8 cellular contexts compared by ENCODE assay signal in the genomic region with DNA sequence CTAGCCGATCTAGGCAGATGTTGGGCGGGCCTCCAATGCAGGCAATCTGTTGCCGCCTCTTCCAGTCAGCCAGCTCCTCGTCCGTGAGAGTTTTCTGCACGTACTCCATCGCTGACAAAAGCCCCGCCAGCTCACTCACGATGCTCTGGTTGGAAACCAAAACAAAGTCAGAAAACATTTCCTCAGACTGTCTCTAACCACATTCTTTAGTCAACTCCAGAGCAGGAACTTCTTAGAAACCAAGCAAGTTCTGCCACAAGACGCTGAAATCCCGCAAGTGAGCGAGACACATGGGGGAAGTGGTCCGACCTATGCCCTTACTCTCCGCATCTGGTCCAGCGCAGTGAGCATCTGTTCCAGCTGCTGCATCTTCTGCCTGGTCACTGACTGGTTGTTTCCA. TPM values are rescaled to one million over a fixed set of nuclear protein-coding genes. Genes with fewer than 3 reads are reported as not detected.
A peak's percentile ranks its signal among the peaks of the same experiment; 100 is the strongest.
DNase-seq lines count a peak whose midpoint lies in the region; ATAC-seq and TF ChIP-seq lines count a peak whose summit lies in the region.

No MANE protein-coding gene starts in this region.

- WGBS in esophagus squamous epithelium, 2 donors = 52 to 82% methylated on average over 7 to 12 of the region's 15 CpGs

- no peaks in the 10 kb centered on the region for H3K27me3 ChIP-seq in esophagus squamous epithelium

- TF ChIP-seq CTCF in esophagus squamous epithelium (IDR thresholded peaks at IDR 0.05) = no peak

- intact Hi-C loops in esophagus squamous epithelium (cut with DNase I) = no loop called here

- peak overlapping the region; percentile 78 for H3K4me3 Mint-ChIP-seq in T-helper 2 cell treated with Interferon-gamma antibody and Interleukin-4, amounts not matched to agents 5 μg/mL and 100 μg/mL, for 36 hours
- no peak overlapping the region for H3K4me3 Mint-ChIP-seq in stimulated activated memory B cell treated with anti-CD40 and anti-IgM and Interleukin-4, amounts not matched to agents 10 μg/mL and 1 μg/mL and 100 μg/mL, for 72 hours

- peaks cover 57% of the 10 kb centered on the region for H3K36me3 Mint-ChIP-seq in T-helper 2 cell treated with Interferon-gamma antibody and Interleukin-4, amounts not matched to agents 5 μg/mL and 100 μg/mL, for 36 hours (ENCODE audit: low read depth)
- H3K36me3 Mint-ChIP-seq in stimulated activated memory B cell treated with anti-CD40 and anti-IgM and Interleukin-4, amounts not matched to agents 10 μg/mL and 1 μg/mL and 100 μg/mL, for 72 hours = peaks cover 62% of the 10 kb centered on the region

- peak overlapping the region; percentile 93 for H3K27ac Mint-ChIP-seq in T-helper 2 cell treated with Interferon-gamma antibody and Interleukin-4, amounts not matched to agents 5 μg/mL and 100 μg/mL, for 36 hours
- peak overlapping the region; percentile 84 for H3K27ac Mint-ChIP-seq in stimulated activated memory B cell treated with anti-CD40 and anti-IgM and Interleukin-4, amounts not matched to agents 10 μg/mL and 1 μg/mL and 100 μg/mL, for 72 hours

- H3K4me1 ChIP-seq in esophagus squamous epithelium = peaks cover 0 to 25% (median 0%) of the 10 kb centered on the region in 3 donors

- H3K27me3 Mint-ChIP-seq in T-helper 2 cell treated with Interferon-gamma antibody and Interleukin-4, amounts not matched to agents 5 μg/mL and 100 μg/mL, for 36 hours (ENCODE audit: low read depth) = no peaks in the 10 kb centered on the region
- H3K27me3 Mint-ChIP-seq in stimulated activated memory B cell treated with anti-CD40 and anti-IgM and Interleukin-4, amounts not matched to agents 10 μg/mL and 1 μg/mL and 100 μg/mL, for 72 hours = no peaks in the 10 kb centered on the region

- peaks cover 25 to 94% (median 61%) of the 10 kb centered on the region in 3 donors for H3K36me3 ChIP-seq in esophagus squamous epithelium

- ATAC-seq in GM21381 (IDR thresholded peaks at IDR 0.05; ENCODE audit: unreplicated experiment) (peak; percentile 56), HG02571 (IDR thresholded peaks at IDR 0.05; ENCODE audit: unreplicated experiment) (no peak)
- peak; percentile 86 for ATAC-seq in stimulated activated memory B cell treated with anti-CD40 and anti-IgM and Interleukin-4, amounts not matched to agents 10 μg/mL and 1 μg/mL and 100 μg/mL, for 72 hours

- DNase-seq in T-helper 2 cell treated with Interferon-gamma antibody and Interleukin-4, amounts not matched to agents 5 μg/mL and 100 μg/mL, for 36 hours (ENCODE audit: low spot score) = peak; percentile 86
- DNase-seq in effector CD8-positive, alpha-beta T cell (lab: John Stamatoyannopoulos, UW) = peak; percentile 13
- DNase-seq in iPS-NIHi11 (ENCODE audit: low spot score) = no peak
- DNase-seq in hippocampal formation (lab: John Stamatoyannopoulos, UW) = no peak
- no peak for DNase-seq in esophagus squamous epithelium (lab: John Stamatoyannopoulos, UW)

- H3K4me3 ChIP-seq in esophagus squamous epithelium = no peak overlapping the region

- H3K9me3 ChIP-seq in esophagus squamous epithelium = no peaks in the 10 kb centered on the region

- no peaks in the 10 kb centered on the region for H3K9me3 Mint-ChIP-seq in T-helper 2 cell treated with Interferon-gamma antibody and Interleukin-4, amounts not matched to agents 5 μg/mL and 100 μg/mL, for 36 hours
- no peaks in the 10 kb centered on the region for H3K9me3 Mint-ChIP-seq in stimulated activated memory B cell treated with anti-CD40 and anti-IgM and Interleukin-4, amounts not matched to agents 10 μg/mL and 1 μg/mL and 100 μg/mL, for 72 hours

- H3K4me1 Mint-ChIP-seq in T-helper 2 cell treated with Interferon-gamma antibody and Interleukin-4, amounts not matched to agents 5 μg/mL and 100 μg/mL, for 36 hours (ENCODE audit: low read depth) = peaks cover 57% of the 10 kb centered on the region
- H3K4me1 Mint-ChIP-seq in stimulated activated memory B cell treated with anti-CD40 and anti-IgM and Interleukin-4, amounts not matched to agents 10 μg/mL and 1 μg/mL and 100 μg/mL, for 72 hours = peaks cover 51% of the 10 kb centered on the region

- no peak overlapping the region for H3K27ac ChIP-seq in esophagus squamous epithelium

- TF ChIP-seq POLR2A in esophagus squamous epithelium (IDR thresholded peaks at IDR 0.05) = no peak

RNA-seq across cellular contexts. Expression of a gene that starts 49.1 kb away (rescaled TPM):
- total RNA-seq in esophagus squamous epithelium = 10 to 100 TPM in 3 of 4 donors, 1 to 10 TPM in 1; 7.3 to 34.3 (median 14.0) TPM

RNA-seq across cellular contexts. Expression of a gene that starts 50.8 kb away (rescaled TPM):
- total RNA-seq in esophagus squamous epithelium = 100 to 1,000 TPM; 137 to 229 (median 176) TPM

Comparison
In these comparisons a context has a peak if more than half of its experiments do, and no peak if none do; other contexts are left out.
1. DNase-seq: peak in T-helper 2 cell treated with Interferon-gamma antibody and Interleukin-4, amounts not matched to agents 5 μg/mL and 100 μg/mL, for 36 hours (single experiment) and effector CD8-positive, alpha-beta T cell (single experiment); none in iPS-NIHi11 (single experiment), hippocampal formation (0 of 2) and esophagus squamous epithelium (single experiment).